ENCODE assay signal across 9 cellular contexts in genomic region chr9:129319938-129320481, GRCh38.
DNase-seq lines count a peak whose midpoint lies in the region; ATAC-seq, FAIRE-seq and TF ChIP-seq lines count a peak whose summit lies in the region.
"Had no signal": no experiment of that assay in that cellular context is flagged by ENCODE, and none has a peak within 500 bp of the region (broad histone marks: within the 10 kb centered on the region; RNA-seq: fewer than 3 reads in every experiment).

No MANE protein-coding gene starts in this region.

- TF ChIP-seq CTCF in type B pancreatic cell (conservative IDR thresholded peaks at IDR 0.05), result no peak

- no peak for FAIRE-seq in H54 (lab: Jason Lieb, UNC)

- H3K4me1 Mint-ChIP-seq in activated CD8-positive, alpha-beta memory T cell treated with anti-CD3 and anti-CD28 coated beads, Interleukin-2, amount 10 ng/mL, durations not matched to agents 7 days and 5 days, result peaks cover 9% of the 10 kb centered on the region
- H3K4me1 Mint-ChIP-seq in type B pancreatic cell (ENCODE audit: unreplicated experiment), result peaks cover 44% of the 10 kb centered on the region

- ATAC-seq in activated CD8-positive, alpha-beta memory T cell treated with anti-CD3 and anti-CD28 coated beads, Interleukin-2, amount 10 ng/mL, durations not matched to agents 7 days and 5 days, result no peak
- no peak for ATAC-seq in GM19324 (IDR thresholded peaks at IDR 0.05; ENCODE audit: low FRiP score, unreplicated experiment)

- H3K9me3 ChIP-seq in mesodermal cell (ENCODE audit: control insufficient read depth, low read length), result no peaks in the 10 kb centered on the region

- peak overlapping the region; percentile 46 for H3K4me3 Mint-ChIP-seq in activated CD8-positive, alpha-beta memory T cell treated with anti-CD3 and anti-CD28 coated beads, Interleukin-2, amount 10 ng/mL, durations not matched to agents 7 days and 5 days
- H3K4me3 Mint-ChIP-seq in type B pancreatic cell, result peak overlapping the region; percentile 60

- no peaks in the 10 kb centered on the region for H3K36me3 Mint-ChIP-seq in activated CD8-positive, alpha-beta memory T cell treated with anti-CD3 and anti-CD28 coated beads, Interleukin-2, amount 10 ng/mL, durations not matched to agents 7 days and 5 days
- H3K36me3 Mint-ChIP-seq in type B pancreatic cell, result no peaks in the 10 kb centered on the region

- TF ChIP-seq POLR2A in H54 (IDR thresholded peaks at IDR 0.05; ENCODE audit: low read depth, low read length), result no peak

- H3K27ac ChIP-seq in caudate nucleus (ENCODE audit: low read depth, low read length) (peak overlapping the region; percentile 97), mesodermal cell (ENCODE audit: low read depth, low read length, severe bottlenecking) (peak overlapping the region; percentile 67)

- no peak overlapping the region for H3K27ac Mint-ChIP-seq in activated CD8-positive, alpha-beta memory T cell treated with anti-CD3 and anti-CD28 coated beads, Interleukin-2, amount 10 ng/mL, durations not matched to agents 7 days and 5 days
- peak overlapping the region; percentile 36 for H3K27ac Mint-ChIP-seq in type B pancreatic cell

- WGBS in mesodermal cell (ENCODE audit: insufficient coverage in 2 of 2), 2 experiments, result 69 to 78% methylated on average over 8 to 11 of the region's 14 CpGs

- no peaks in the 10 kb centered on the region for H3K36me3 ChIP-seq in mesodermal cell (ENCODE audit: control insufficient read depth, insufficient read depth, low read length)

- no peak for DNase-seq in activated CD8-positive, alpha-beta memory T cell treated with anti-CD3 and anti-CD28 coated beads, Interleukin-2, amount 10 ng/mL, durations not matched to agents 7 days and 5 days
- no peak for DNase-seq in activated CD8-positive, alpha-beta memory T cell treated with anti-CD3 and anti-CD28 coated beads, Interleukin-2, amount 50 U/mL, for 4 hours
- no peak for DNase-seq in caudate nucleus (lab: John Stamatoyannopoulos, UW)
- peak; percentile 60 for DNase-seq in type B pancreatic cell (ENCODE audit: extremely low spot score, unreplicated experiment)
- no peak for DNase-seq in AML-193 (lab: John Stamatoyannopoulos, UW)
- DNase-seq in H54 (ENCODE audit: insufficient read length, low spot score), result no peak
- DNase-seq: stimulated activated CD4-positive, alpha-beta T cell treated with anti-CD3 and anti-CD28 coated beads, Interleukin-2, amount 100 ng/mL, for 48 hours had no signal

- H3K9me3 Mint-ChIP-seq in activated CD8-positive, alpha-beta memory T cell treated with anti-CD3 and anti-CD28 coated beads, Interleukin-2, amount 10 ng/mL, durations not matched to agents 7 days and 5 days (ENCODE audit: low read depth), result no peaks in the 10 kb centered on the region
- no peaks in the 10 kb centered on the region for H3K9me3 Mint-ChIP-seq in type B pancreatic cell

- peaks cover 8% of the 10 kb centered on the region for H3K27me3 Mint-ChIP-seq in activated CD8-positive, alpha-beta memory T cell treated with anti-CD3 and anti-CD28 coated beads, Interleukin-2, amount 10 ng/mL, durations not matched to agents 7 days and 5 days
- H3K27me3 Mint-ChIP-seq in type B pancreatic cell, result no peaks in the 10 kb centered on the region

- peaks cover 51% of the 10 kb centered on the region for H3K4me1 ChIP-seq in mesodermal cell (ENCODE audit: control insufficient read depth, insufficient read depth, low read length, poor library complexity, severe bottlenecking)

- no peak overlapping the region for H3K4me3 ChIP-seq in mesodermal cell (ENCODE audit: extremely low read depth, insufficient read depth, low read length, poor library complexity, severe bottlenecking)

- CTCF ChIA-PET in activated CD8-positive, alpha-beta memory T cell treated with anti-CD3 and anti-CD28 coated beads, Interleukin-2, amount 10 ng/mL, durations not matched to agents 7 days and 5 days (lab: Charles Lee), result interaction anchor here (0.5 to 3.2 kb wide), 16 partner anchors 10 to 291 kb away, joined by 3 to 22 read pairs (median 4); partner anchors contain the start of gene IER5L
